ENCODE assay signal across 7 cellular contexts in genomic region chrX:119605739-119606507, GRCh38. TPM values are rescaled to one million over a fixed set of nuclear protein-coding genes. Genes with fewer than 3 reads are reported as not detected.
A peak's percentile ranks its signal among the peaks of the same experiment; 100 is the strongest.
DNase-seq lines count a peak whose midpoint lies in the region; ATAC-seq, FAIRE-seq and TF ChIP-seq lines count a peak whose summit lies in the region.

Gene NKRF (minus strand): TSS chrX:119606424.

- H2AFZ ChIP-seq in K562 (ENCODE audit: low read depth, low read length), result peak within 1 kb of the TSS; percentile 99

- peak within 1 kb of the TSS; percentile 88 for H3K4me2 ChIP-seq in K562 (ENCODE audit: insufficient read depth, low read length)

- no TSS peak for BruUV-seq in K562 (replicated peaks; lab: Mats Ljungman, UMichigan)

- FAIRE-seq in K562 (lab: Jason Lieb, UNC), result peak; percentile 89

- peak; percentile 96 for TF ChIP-seq POLR2A in K562 (conservative IDR thresholded peaks at IDR 0.05)

- DNase-seq in NCI-H1417 treated with DMSO at 0.1 percent for 48 hours (lab: John Stamatoyannopoulos, UW) (peak; percentile 59), T1000 (lab: John Stamatoyannopoulos, UW) (peak; percentile 74), K562 (ENCODE audit: extremely low read depth in 1 of 4, low spot score in 3 of 4) (peak; percentile 83 to 96 (median 86))

- peak within 1 kb of the TSS; percentile 95 for H3K27ac ChIP-seq in K562 (ENCODE audit: extremely low read depth, low read depth, low read length)
- H3K27ac ChIP-seq in skeletal muscle tissue (ENCODE audit: low read depth, low read length), result peak within 1 kb of the TSS; percentile 69

- H3K36me3 ChIP-seq in K562 (ENCODE audit: control insufficient read depth, insufficient read depth, low read length), result peaks cover 29% of the 10 kb centered on the region
- no peaks in the 10 kb centered on the region for H3K36me3 ChIP-seq in iPS-15b (ENCODE audit: control insufficient read depth, insufficient read depth, low read length)
- no peaks in the 10 kb centered on the region for H3K36me3 ChIP-seq in skeletal muscle tissue (ENCODE audit: control insufficient read depth in 3 of 3, insufficient read depth in 3 of 3, low read length in 3 of 3)

- in situ Hi-C loops in K562 (cut with MboI), result no loop called here

- no peak for TF ChIP-seq EP300 in K562 (IDR thresholded peaks at IDR 0.05; ENCODE audit: low read length)

- POLR2A ChIA-PET in K562 (lab: Yijun Ruan, JAX), result interaction anchor here (0.7 to 1.3 kb wide), 8 partner anchors 8 to 181 kb away, joined by 3 to 4 read pairs (median 4); no protein-coding TSS in a partner anchor

- H3K4me1 ChIP-seq in K562 (replicated peaks in 1 of 2; ENCODE audit: control insufficient read depth in 2 of 2, insufficient read depth in 2 of 2, low read length in 2 of 2), result peaks cover 7 to 12% of the 10 kb centered on the region in 2 experiments; a peak in 4 of 5 replicates
- no peaks in the 10 kb centered on the region for H3K4me1 ChIP-seq in iPS-15b (ENCODE audit: control insufficient read depth, insufficient read depth, low read length)
- H3K4me1 ChIP-seq in skeletal muscle tissue (ENCODE audit: control insufficient read depth in 3 of 3, insufficient read depth in 3 of 3, low read length in 3 of 3), result peaks cover 4 to 9% (median 5%) of the 10 kb centered on the region in 3 donors

- H3K4me3 ChIP-seq in K562 (peak within 1 kb of the TSS; percentile 84), iPS-15b (ENCODE audit: low read depth, low read length) (peak within 1 kb of the TSS; percentile 54), skeletal muscle tissue (ENCODE audit: low read length in 3 of 3) (peak within 1 kb of the TSS; percentile 91 to 93 (median 91))

- no peaks in the 10 kb centered on the region for H3K9me1 ChIP-seq in K562 (ENCODE audit: control insufficient read depth, insufficient read depth, low read length)

- no peaks in the 10 kb centered on the region for H3K9me3 ChIP-seq in K562 (replicated peaks; ENCODE audit: control insufficient read depth, insufficient read depth, low read depth, low read length)
- no peaks in the 10 kb centered on the region for H3K9me3 ChIP-seq in iPS-15b (ENCODE audit: control insufficient read depth, insufficient read depth, low read length)
- no peaks in the 10 kb centered on the region for H3K9me3 ChIP-seq in skeletal muscle tissue (ENCODE audit: control insufficient read depth in 3 of 3, low read length in 3 of 3)

- TF ChIP-seq CTCF in K562 (IDR thresholded peaks at IDR 0.05 in 2 of 3, conservative IDR thresholded peaks at IDR 0.05 in 1 of 3; ENCODE audit: insufficient read depth in 2 of 3, low read depth in 1 of 3, low read length in 3 of 3), result no peak

- H3K27me3 ChIP-seq in K562 (ENCODE audit: control insufficient read depth in 2 of 2, insufficient read depth in 2 of 2, low read length in 2 of 2) (no peaks in the 10 kb centered on the region), iPS-15b (ENCODE audit: control insufficient read depth, insufficient read depth, low read length) (peaks cover 34% of the 10 kb centered on the region), skeletal muscle tissue (ENCODE audit: control insufficient read depth in 3 of 3, insufficient read depth in 3 of 3, low read length in 3 of 3) (no peaks in the 10 kb centered on the region)

- intact Hi-C loops in K562 (cut with micrococcal nuclease), result loop anchor here (5.0 to 10.0 kb wide), 2 partner anchors 86 to 91 kb away; partner anchors contain the start of gene SEPTIN6

- H3K9ac ChIP-seq in K562 (ENCODE audit: insufficient read depth in 1 of 2, low read depth in 2 of 2, low read length in 2 of 2) (peak within 1 kb of the TSS; percentile 92 to 100), iPS-15b (ENCODE audit: low read depth, low read length) (peak within 1 kb of the TSS; percentile 61), skeletal muscle tissue (ENCODE audit: low read depth in 1 of 3, low read length in 3 of 3) (peak within 1 kb of the TSS; percentile 81 to 89 (median 88))

- ATAC-seq in GM18502 (IDR thresholded peaks at IDR 0.05; ENCODE audit: poor library complexity, unreplicated experiment) (peak; percentile 72), HG02763 (IDR thresholded peaks at IDR 0.05; ENCODE audit: unreplicated experiment) (peak; percentile 70), K562 (peak; percentile 92)

- CTCF ChIA-PET in K562 (lab: Yijun Ruan, JAX; ENCODE audit: low intra/inter-chr PET ratio), result interaction anchor here (1.3 kb wide), 1 partner anchor 124 kb away, joined by 6 read pairs; no protein-coding TSS in a partner anchor

- no peak for TF ChIP-seq RAD21 in K562 (CRISPR knock-in tag; conservative IDR thresholded peaks at IDR 0.05 in 1 of 2, IDR thresholded peaks at IDR 0.05 in 1 of 2)

- H3K79me2 ChIP-seq in K562 (ENCODE audit: control insufficient read depth, insufficient read depth, low read length), result peaks cover 56% of the 10 kb centered on the region

- WGBS in K562 (ENCODE audit: insufficient coverage, low coverage, missing lambda C conversion rate), result under 1% methylated on average over 38 of the region's 78 CpGs

- H4K20me1 ChIP-seq in K562 (replicated peaks; ENCODE audit: control insufficient read depth, insufficient read depth, low read length), result peaks cover 20% of the 10 kb centered on the region

TF ChIP-seq in K562, 482 proteins besides CTCF, POLR2A, EP300 and RAD21 (continues in another document):
- TF ChIP-seq ZNF639 (CRISPR knock-in tag; conservative IDR thresholded peaks at IDR 0.05 in 1 of 2, IDR thresholded peaks at IDR 0.05 in 1 of 2) (no peak), HEY1 (CRISPR knock-in tag; IDR thresholded peaks at IDR 0.05; ENCODE audit: borderline replicate concordance) (no peak), SIRT6 (IDR thresholded peaks at IDR 0.05; ENCODE audit: low read depth, low read length) (no peak), TEAD1 (CRISPR knock-in tag; IDR thresholded peaks at IDR 0.05) (0 out of 4 replicates have a peak, but pooled peaks of 1 of the 2 experiments have one; percentile 69), OTX1 (CRISPR knock-in tag; IDR thresholded peaks at IDR 0.05) (no peak), PCBP2 (IDR thresholded peaks at IDR 0.05; ENCODE audit: low read depth, low read length, poor library complexity, severe bottlenecking) (no peak), RFX5 (IDR thresholded peaks at IDR 0.05; ENCODE audit: low read depth, low read length) (no peak), YBX1 (IDR thresholded peaks at IDR 0.05) (no peak), STAG1 (CRISPR knock-in tag; IDR thresholded peaks at IDR 0.05; ENCODE audit: borderline replicate concordance) (no peak), CBFA2T2 (conservative IDR thresholded peaks at IDR 0.05) (no peak), EZH2 (IDR thresholded peaks at IDR 0.05; ENCODE audit: borderline replicate concordance, low read depth, low read length) (no peak), PATZ1 (CRISPR knock-in tag; IDR thresholded peaks at IDR 0.05; ENCODE audit: borderline replicate concordance) (no peak), TAF15 (IDR thresholded peaks at IDR 0.05; ENCODE audit: low read depth, low read length) (no peak)

RNA-seq across cellular contexts. Expression of gene NKRF, which starts in this region (rescaled TPM):
- 16.6 and 45.9 TPM in 2 replicates for total RNA-seq in K562 (2011; cell fraction: chromatin; rRNA removed; ENCODE audit: low replicate concordance)
- total RNA-seq in K562 (2011; cell fraction: nucleolus; rRNA removed), result 12.7 and 13.9 TPM in 2 replicates
- total RNA-seq in K562 (2011; cell fraction: nucleoplasm; rRNA removed), result 21.9 and 27.9 TPM in 2 replicates
- 11.7 and 12.8 TPM in 2 replicates for total RNA-seq in K562 (2014; rRNA removed)
- 27.2 and 30.1 TPM in 2 replicates for total RNA-seq in K562 (2014; rRNA removed; fragmentation: Illumina TruSeq; extraction: Trizol)
- total RNA-seq in K562 (2015; rRNA removed; fragmentation: Illumina TruSeq; extraction: Trizol), result 20.1 and 20.7 TPM in 2 replicates
- 30.0 and 31.9 TPM in 2 replicates for total RNA-seq in K562 (2021)
- polyA plus RNA-seq in K562 (2011; rRNA removed), result 16.0 and 19.0 TPM in 2 replicates
- polyA plus RNA-seq in K562 (2011; cell fraction: cytosol; rRNA removed), result 8.5 and 8.7 TPM in 2 replicates
- polyA plus RNA-seq in K562 (2011; cell fraction: nucleus; rRNA removed), result 9.6 and 12.1 TPM in 2 replicates
- 14.2 and 21.3 TPM in 2 replicates for polyA plus RNA-seq in K562 (2012)
- 28.7 and 31.9 TPM in 2 replicates for polyA plus RNA-seq in K562 (2014; fragmentation: Illumina TruSeq; extraction: Trizol)
- polyA plus RNA-seq in K562 (2014; fragmentation: Nextera tagmentation; extraction: Ambion mirVana), result 10 to 100 TPM in 1 of 2 experiments, 1 to 10 TPM in 1; 8.9 to 10.8 TPM
- polyA plus RNA-seq in K562 (2014; rRNA removed), result 13.3 and 16.8 TPM in 2 replicates
- 28.3 and 31.4 TPM in 2 replicates for polyA minus RNA-seq in K562 (2011; rRNA and poly(A)+ RNA removed)
- polyA minus RNA-seq in K562 (2011; cell fraction: cytosol; rRNA and poly(A)+ RNA removed), result 14.7 and 20.0 TPM in 2 replicates
- 7.0 and 10.9 TPM in 2 replicates for polyA minus RNA-seq in K562 (2011; cell fraction: nucleus; rRNA and poly(A)+ RNA removed)
- 3.1 TPM for total RNA-seq in skeletal muscle tissue

Comparison
In these comparisons a context has a peak if more than half of its experiments do, and no peak if none do; other contexts are left out.
1. Peak in every context shown above with its lines: DNase-seq, ATAC-seq, H3K4me3 ChIP-seq and H3K27ac ChIP-seq.